Comparison of ENCODE assay signal across 1 cellular context in the genomic region with DNA sequence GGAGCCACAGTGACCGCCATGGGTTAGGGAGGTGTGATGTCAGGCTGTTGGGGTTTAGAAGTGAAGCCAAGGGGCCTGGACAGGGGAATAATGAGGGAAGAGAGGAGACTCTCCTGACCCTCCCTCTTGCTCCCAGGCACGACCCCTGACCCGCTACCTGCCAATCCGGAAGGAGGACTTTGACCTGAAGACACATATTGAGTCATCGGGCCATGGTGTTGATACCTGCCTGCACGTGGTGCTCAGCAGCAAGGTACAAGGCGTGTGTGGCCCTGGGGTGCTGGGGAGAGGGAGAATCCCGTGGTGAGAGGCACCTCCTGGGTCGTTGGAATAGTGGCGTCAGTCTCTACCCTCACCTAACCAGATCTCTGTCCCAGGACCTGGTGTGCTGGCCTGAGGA.
TF ChIP-seq lines count a peak whose summit lies in the region.

No MANE protein-coding gene starts in this region.

TF ChIP-seq in HepG2, 621 proteins besides CTCF, POLR2A, EP300 and RAD21 (continued from another document and continues in another):
- TF ChIP-seq, protein P1, sequence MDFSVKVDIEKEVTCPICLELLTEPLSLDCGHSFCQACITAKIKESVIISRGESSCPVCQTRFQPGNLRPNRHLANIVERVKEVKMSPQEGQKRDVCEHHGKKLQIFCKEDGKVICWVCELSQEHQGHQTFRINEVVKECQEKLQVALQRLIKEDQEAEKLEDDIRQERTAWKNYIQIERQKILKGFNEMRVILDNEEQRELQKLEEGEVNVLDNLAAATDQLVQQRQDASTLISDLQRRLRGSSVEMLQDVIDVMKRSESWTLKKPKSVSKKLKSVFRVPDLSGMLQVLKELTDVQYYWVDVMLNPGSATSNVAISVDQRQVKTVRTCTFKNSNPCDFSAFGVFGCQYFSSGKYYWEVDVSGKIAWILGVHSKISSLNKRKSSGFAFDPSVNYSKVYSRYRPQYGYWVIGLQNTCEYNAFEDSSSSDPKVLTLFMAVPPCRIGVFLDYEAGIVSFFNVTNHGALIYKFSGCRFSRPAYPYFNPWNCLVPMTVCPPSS (IDR thresholded peaks at IDR 0.05), result no peak
- no peak for TF ChIP-seq SYNCRIP (IDR thresholded peaks at IDR 0.05; ENCODE audit: insufficient read depth, low read depth, low read length)
- no peak for TF ChIP-seq ZFAT (CRISPR knock-in tag; conservative IDR thresholded peaks at IDR 0.05)
- TF ChIP-seq HOXA3 (CRISPR knock-in tag; IDR thresholded peaks at IDR 0.05), result peak; percentile 37; the same call in 1 of the 2 replicates
- TF ChIP-seq TCF7 (IDR thresholded peaks at IDR 0.05; ENCODE audit: low read depth), result no peak
- TF ChIP-seq PPARG (CRISPR knock-in tag; conservative IDR thresholded peaks at IDR 0.05), result peak; percentile 81
- TF ChIP-seq, protein P2, sequence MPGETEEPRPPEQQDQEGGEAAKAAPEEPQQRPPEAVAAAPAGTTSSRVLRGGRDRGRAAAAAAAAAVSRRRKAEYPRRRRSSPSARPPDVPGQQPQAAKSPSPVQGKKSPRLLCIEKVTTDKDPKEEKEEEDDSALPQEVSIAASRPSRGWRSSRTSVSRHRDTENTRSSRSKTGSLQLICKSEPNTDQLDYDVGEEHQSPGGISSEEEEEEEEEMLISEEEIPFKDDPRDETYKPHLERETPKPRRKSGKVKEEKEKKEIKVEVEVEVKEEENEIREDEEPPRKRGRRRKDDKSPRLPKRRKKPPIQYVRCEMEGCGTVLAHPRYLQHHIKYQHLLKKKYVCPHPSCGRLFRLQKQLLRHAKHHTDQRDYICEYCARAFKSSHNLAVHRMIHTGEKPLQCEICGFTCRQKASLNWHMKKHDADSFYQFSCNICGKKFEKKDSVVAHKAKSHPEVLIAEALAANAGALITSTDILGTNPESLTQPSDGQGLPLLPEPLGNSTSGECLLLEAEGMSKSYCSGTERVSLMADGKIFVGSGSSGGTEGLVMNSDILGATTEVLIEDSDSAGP (CRISPR knock-in tag; IDR thresholded peaks at IDR 0.05; ENCODE audit: borderline replicate concordance), result no peak
- TF ChIP-seq U2AF1 (optimal IDR thresholded peaks at IDR 0.05; ENCODE audit: low read depth, low read length), result no peak
- no peak for TF ChIP-seq ZNF383 (CRISPR knock-in tag; IDR thresholded peaks at IDR 0.05; ENCODE audit: borderline replicate concordance)
- no peak for TF ChIP-seq ZNF737 (CRISPR knock-in tag; IDR thresholded peaks at IDR 0.05; ENCODE audit: borderline replicate concordance)
- TF ChIP-seq CCDC6 (CRISPR knock-in tag; IDR thresholded peaks at IDR 0.05), result no peak
- no peak for TF ChIP-seq NKX3-1 (CRISPR knock-in tag; IDR thresholded peaks at IDR 0.05)
- TF ChIP-seq ZNF205 (CRISPR knock-in tag; IDR thresholded peaks at IDR 0.05), result no peak
- no peak for TF ChIP-seq ZNF460 (CRISPR knock-in tag; IDR thresholded peaks at IDR 0.05; ENCODE audit: borderline replicate concordance)
- no peak for TF ChIP-seq ZNF12 (CRISPR knock-in tag; IDR thresholded peaks at IDR 0.05)
- no peak for TF ChIP-seq PHB2 (IDR thresholded peaks at IDR 0.05; ENCODE audit: partially characterized antibody)
- TF ChIP-seq CEBPB (IDR thresholded peaks at IDR 0.05; ENCODE audit: borderline replicate concordance, low read depth, low read length), result peak; percentile 13; the same call in 1 of the 2 replicates
- TF ChIP-seq, protein P3, sequence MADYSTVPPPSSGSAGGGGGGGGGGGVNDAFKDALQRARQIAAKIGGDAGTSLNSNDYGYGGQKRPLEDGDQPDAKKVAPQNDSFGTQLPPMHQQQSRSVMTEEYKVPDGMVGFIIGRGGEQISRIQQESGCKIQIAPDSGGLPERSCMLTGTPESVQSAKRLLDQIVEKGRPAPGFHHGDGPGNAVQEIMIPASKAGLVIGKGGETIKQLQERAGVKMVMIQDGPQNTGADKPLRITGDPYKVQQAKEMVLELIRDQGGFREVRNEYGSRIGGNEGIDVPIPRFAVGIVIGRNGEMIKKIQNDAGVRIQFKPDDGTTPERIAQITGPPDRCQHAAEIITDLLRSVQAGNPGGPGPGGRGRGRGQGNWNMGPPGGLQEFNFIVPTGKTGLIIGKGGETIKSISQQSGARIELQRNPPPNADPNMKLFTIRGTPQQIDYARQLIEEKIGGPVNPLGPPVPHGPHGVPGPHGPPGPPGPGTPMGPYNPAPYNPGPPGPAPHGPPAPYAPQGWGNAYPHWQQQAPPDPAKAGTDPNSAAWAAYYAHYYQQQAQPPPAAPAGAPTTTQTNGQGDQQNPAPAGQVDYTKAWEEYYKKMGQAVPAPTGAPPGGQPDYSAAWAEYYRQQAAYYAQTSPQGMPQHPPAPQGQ (CRISPR knock-in tag; IDR thresholded peaks at IDR 0.05; ENCODE audit: borderline replicate concordance), result no peak
- TF ChIP-seq, protein P4, sequence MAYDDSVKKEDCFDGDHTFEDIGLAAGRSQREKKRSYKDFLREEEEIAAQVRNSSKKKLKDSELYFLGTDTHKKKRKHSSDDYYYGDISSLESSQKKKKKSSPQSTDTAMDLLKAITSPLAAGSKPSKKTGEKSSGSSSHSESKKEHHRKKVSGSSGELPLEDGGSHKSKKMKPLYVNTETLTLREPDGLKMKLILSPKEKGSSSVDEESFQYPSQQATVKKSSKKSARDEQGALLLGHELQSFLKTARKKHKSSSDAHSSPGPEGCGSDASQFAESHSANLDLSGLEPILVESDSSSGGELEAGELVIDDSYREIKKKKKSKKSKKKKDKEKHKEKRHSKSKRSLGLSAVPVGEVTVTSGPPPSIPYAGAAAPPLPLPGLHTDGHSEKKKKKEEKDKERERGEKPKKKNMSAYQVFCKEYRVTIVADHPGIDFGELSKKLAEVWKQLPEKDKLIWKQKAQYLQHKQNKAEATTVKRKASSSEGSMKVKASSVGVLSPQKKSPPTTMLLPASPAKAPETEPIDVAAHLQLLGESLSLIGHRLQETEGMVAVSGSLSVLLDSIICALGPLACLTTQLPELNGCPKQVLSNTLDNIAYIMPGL (CRISPR knock-in tag; IDR thresholded peaks at IDR 0.05; ENCODE audit: borderline replicate concordance in 1 of 2, low read depth in 1 of 2), result no peak
- no peak for TF ChIP-seq ZNF652 (CRISPR knock-in tag; IDR thresholded peaks at IDR 0.05; ENCODE audit: borderline replicate concordance, low read depth)
- no peak for TF ChIP-seq ZNF329 (CRISPR knock-in tag; IDR thresholded peaks at IDR 0.05; ENCODE audit: low read depth)
- no peak for TF ChIP-seq MED1 (CRISPR knock-in tag; IDR thresholded peaks at IDR 0.05)
- TF ChIP-seq THAP11 (CRISPR knock-in tag; IDR thresholded peaks at IDR 0.05), result 0 out of 2 replicates have a peak, but pooled peaks have one; percentile 35
- TF ChIP-seq, protein P5, sequence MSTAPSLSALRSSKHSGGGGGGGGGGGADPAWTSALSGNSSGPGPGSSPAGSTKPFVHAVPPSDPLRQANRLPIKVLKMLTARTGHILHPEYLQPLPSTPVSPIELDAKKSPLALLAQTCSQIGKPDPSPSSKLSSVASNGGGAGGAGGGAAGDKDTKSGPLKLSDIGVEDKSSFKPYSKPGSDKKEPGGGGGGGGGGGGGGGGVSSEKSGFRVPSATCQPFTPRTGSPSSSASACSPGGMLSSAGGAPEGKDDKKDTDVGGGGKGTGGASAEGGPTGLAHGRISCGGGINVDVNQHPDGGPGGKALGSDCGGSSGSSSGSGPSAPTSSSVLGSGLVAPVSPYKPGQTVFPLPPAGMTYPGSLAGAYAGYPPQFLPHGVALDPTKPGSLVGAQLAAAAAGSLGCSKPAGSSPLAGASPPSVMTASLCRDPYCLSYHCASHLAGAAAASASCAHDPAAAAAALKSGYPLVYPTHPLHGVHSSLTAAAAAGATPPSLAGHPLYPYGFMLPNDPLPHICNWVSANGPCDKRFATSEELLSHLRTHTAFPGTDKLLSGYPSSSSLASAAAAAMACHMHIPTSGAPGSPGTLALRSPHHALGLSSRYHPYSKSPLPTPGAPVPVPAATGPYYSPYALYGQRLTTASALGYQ (CRISPR knock-in tag; IDR thresholded peaks at IDR 0.05), result no peak
- TF ChIP-seq GTF2F1 (IDR thresholded peaks at IDR 0.05; ENCODE audit: low read length), result no peak
- TF ChIP-seq ZNF432 (CRISPR knock-in tag; IDR thresholded peaks at IDR 0.05; ENCODE audit: borderline replicate concordance), result no peak
- no peak for TF ChIP-seq SMARCE1 (IDR thresholded peaks at IDR 0.05; ENCODE audit: borderline replicate concordance)
- peak; percentile 67; the same call in 1 of the 2 replicates for TF ChIP-seq ZBTB7A (CRISPR knock-in tag; IDR thresholded peaks at IDR 0.05)
- peak; percentile 64; the same call in 1 of the 2 replicates for TF ChIP-seq MTA1 (CRISPR knock-in tag; IDR thresholded peaks at IDR 0.05; ENCODE audit: borderline replicate concordance)
- no peak for TF ChIP-seq SP5 (CRISPR knock-in tag; IDR thresholded peaks at IDR 0.05; ENCODE audit: borderline replicate concordance, low read depth)
- no peak for TF ChIP-seq KDM5A (IDR thresholded peaks at IDR 0.05; ENCODE audit: borderline replicate concordance, low read length)
- no peak for TF ChIP-seq CC2D1A (CRISPR knock-in tag; IDR thresholded peaks at IDR 0.05)
- TF ChIP-seq HOXA7 (CRISPR knock-in tag; IDR thresholded peaks at IDR 0.05), result no peak
- TF ChIP-seq XRCC5 (optimal IDR thresholded peaks at IDR 0.05; ENCODE audit: low read length), result no peak
- TF ChIP-seq, protein P6, sequence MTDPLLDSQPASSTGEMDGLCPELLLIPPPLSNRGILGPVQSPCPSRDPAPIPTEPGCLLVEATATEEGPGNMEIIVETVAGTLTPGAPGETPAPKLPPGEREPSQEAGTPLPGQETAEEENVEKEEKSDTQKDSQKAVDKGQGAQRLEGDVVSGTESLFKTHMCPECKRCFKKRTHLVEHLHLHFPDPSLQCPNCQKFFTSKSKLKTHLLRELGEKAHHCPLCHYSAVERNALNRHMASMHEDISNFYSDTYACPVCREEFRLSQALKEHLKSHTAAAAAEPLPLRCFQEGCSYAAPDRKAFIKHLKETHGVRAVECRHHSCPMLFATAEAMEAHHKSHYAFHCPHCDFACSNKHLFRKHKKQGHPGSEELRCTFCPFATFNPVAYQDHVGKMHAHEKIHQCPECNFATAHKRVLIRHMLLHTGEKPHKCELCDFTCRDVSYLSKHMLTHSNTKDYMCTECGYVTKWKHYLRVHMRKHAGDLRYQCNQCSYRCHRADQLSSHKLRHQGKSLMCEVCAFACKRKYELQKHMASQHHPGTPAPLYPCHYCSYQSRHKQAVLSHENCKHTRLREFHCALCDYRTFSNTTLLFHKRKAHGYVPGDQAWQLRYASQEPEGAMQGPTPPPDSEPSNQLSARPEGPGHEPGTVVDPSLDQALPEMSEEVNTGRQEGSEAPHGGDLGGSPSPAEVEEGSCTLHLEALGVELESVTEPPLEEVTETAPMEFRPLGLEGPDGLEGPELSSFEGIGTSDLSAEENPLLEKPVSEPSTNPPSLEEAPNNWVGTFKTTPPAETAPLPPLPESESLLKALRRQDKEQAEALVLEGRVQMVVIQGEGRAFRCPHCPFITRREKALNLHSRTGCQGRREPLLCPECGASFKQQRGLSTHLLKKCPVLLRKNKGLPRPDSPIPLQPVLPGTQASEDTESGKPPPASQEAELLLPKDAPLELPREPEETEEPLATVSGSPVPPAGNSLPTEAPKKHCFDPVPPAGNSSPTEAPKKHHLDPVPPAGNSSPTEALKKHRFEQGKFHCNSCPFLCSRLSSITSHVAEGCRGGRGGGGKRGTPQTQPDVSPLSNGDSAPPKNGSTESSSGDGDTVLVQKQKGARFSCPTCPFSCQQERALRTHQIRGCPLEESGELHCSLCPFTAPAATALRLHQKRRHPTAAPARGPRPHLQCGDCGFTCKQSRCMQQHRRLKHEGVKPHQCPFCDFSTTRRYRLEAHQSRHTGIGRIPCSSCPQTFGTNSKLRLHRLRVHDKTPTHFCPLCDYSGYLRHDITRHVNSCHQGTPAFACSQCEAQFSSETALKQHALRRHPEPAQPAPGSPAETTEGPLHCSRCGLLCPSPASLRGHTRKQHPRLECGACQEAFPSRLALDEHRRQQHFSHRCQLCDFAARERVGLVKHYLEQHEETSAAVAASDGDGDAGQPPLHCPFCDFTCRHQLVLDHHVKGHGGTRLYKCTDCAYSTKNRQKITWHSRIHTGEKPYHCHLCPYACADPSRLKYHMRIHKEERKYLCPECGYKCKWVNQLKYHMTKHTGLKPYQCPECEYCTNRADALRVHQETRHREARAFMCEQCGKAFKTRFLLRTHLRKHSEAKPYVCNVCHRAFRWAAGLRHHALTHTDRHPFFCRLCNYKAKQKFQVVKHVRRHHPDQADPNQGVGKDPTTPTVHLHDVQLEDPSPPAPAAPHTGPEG (CRISPR knock-in tag; IDR thresholded peaks at IDR 0.05), result no peak
- TF ChIP-seq ZNF232 (CRISPR knock-in tag; IDR thresholded peaks at IDR 0.05; ENCODE audit: borderline replicate concordance), result no peak
- no peak for TF ChIP-seq DNMT3B (CRISPR knock-in tag; conservative IDR thresholded peaks at IDR 0.05)
- TF ChIP-seq PAX8 (CRISPR knock-in tag; IDR thresholded peaks at IDR 0.05; ENCODE audit: borderline replicate concordance), result no peak
- no peak for TF ChIP-seq TCF12 (IDR thresholded peaks at IDR 0.05)
- no peak for TF ChIP-seq TCF12 (CRISPR knock-in tag; IDR thresholded peaks at IDR 0.05)
- TF ChIP-seq GATA4 (IDR thresholded peaks at IDR 0.05; ENCODE audit: borderline replicate concordance, low read depth), result no peak
- no peak for TF ChIP-seq SMAD3 (CRISPR knock-in tag; IDR thresholded peaks at IDR 0.05)
- TF ChIP-seq ONECUT2 (CRISPR knock-in tag; IDR thresholded peaks at IDR 0.05), result no peak
- TF ChIP-seq ZNF564 (CRISPR knock-in tag; IDR thresholded peaks at IDR 0.05), result no peak
- no peak for TF ChIP-seq ZNF256 (CRISPR knock-in tag; conservative IDR thresholded peaks at IDR 0.05)
- TF ChIP-seq ZSCAN25 (CRISPR knock-in tag; IDR thresholded peaks at IDR 0.05), result no peak
- TF ChIP-seq, protein P7, sequence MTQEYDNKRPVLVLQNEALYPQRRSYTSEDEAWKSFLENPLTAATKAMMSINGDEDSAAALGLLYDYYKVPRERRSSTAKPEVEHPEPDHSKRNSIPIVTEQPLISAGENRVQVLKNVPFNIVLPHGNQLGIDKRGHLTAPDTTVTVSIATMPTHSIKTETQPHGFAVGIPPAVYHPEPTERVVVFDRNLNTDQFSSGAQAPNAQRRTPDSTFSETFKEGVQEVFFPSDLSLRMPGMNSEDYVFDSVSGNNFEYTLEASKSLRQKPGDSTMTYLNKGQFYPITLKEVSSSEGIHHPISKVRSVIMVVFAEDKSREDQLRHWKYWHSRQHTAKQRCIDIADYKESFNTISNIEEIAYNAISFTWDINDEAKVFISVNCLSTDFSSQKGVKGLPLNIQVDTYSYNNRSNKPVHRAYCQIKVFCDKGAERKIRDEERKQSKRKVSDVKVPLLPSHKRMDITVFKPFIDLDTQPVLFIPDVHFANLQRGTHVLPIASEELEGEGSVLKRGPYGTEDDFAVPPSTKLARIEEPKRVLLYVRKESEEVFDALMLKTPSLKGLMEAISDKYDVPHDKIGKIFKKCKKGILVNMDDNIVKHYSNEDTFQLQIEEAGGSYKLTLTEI (CRISPR knock-in tag; conservative IDR thresholded peaks at IDR 0.05), result no peak
- no peak for TF ChIP-seq FOSL1 (CRISPR knock-in tag; IDR thresholded peaks at IDR 0.05; ENCODE audit: borderline replicate concordance)
- TF ChIP-seq ZNF441 (CRISPR knock-in tag; IDR thresholded peaks at IDR 0.05; ENCODE audit: borderline replicate concordance), result peak; percentile 23; the same call in 1 of the 2 replicates
- TF ChIP-seq, protein P8, sequence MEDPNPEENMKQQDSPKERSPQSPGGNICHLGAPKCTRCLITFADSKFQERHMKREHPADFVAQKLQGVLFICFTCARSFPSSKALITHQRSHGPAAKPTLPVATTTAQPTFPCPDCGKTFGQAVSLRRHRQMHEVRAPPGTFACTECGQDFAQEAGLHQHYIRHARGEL (CRISPR knock-in tag; IDR thresholded peaks at IDR 0.05), result no peak
- no peak for TF ChIP-seq ZSCAN12 (CRISPR knock-in tag; IDR thresholded peaks at IDR 0.05)
- no peak for TF ChIP-seq ZNF549 (CRISPR knock-in tag; IDR thresholded peaks at IDR 0.05)
